Comparison of ENCODE assay signal across 23 cellular contexts in the genomic region with DNA sequence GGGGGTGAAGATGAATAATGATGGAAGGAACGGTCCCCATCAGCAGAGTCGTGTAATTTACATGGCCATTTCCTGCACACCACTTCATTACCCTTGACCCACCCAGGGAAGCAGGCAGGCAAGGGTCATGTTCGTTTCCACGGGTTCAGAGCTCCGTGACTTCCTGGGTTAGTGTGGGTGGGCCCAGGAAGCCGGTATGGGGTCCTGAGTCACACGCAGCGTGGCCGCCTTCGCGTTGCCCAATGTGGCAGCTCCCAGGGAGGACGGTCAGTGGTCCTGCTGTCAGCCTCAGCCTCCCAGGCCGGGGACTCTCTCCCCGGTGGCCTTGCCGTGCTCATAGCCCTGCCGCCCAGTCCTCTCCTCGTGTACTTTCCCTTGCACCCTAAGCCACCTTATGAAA. TPM values are rescaled to one million over a fixed set of nuclear protein-coding genes. Genes with fewer than 3 reads are reported as not detected.
"Had no signal": no experiment of that assay in that cellular context is flagged by ENCODE, and none has a peak within 500 bp of the region (broad histone marks: within the 10 kb centered on the region; RNA-seq: fewer than 3 reads in every experiment).

No MANE protein-coding gene starts in this region.

- H3K36me3 Mint-ChIP-seq: activated naive CD4-positive, alpha-beta T cell treated with anti-CD3 and anti-CD28 coated beads, Interleukin-2, amount 50 U/mL, for 72 hours; immature natural killer cell; naive thymus-derived CD8-positive, alpha-beta T cell had no signal

- H3K9me3 Mint-ChIP-seq: activated naive CD4-positive, alpha-beta T cell treated with anti-CD3 and anti-CD28 coated beads, Interleukin-2, amount 50 U/mL, for 72 hours; activated T-helper 17 cell treated with anti-CD3 and anti-CD28 coated beads, Interleukin-2, amount 50 U/mL, for 72 hours; immature natural killer cell had no signal

- H3K4me3 ChIP-seq: breast epithelium, dorsolateral prefrontal cortex, esophagus muscularis mucosa, mucosa of descending colon, psoas muscle had no signal

- H3K27ac ChIP-seq: breast epithelium, dorsolateral prefrontal cortex, esophagus muscularis mucosa, psoas muscle had no signal

- H3K27ac Mint-ChIP-seq: activated T-helper 17 cell treated with anti-CD3 and anti-CD28 coated beads, Interleukin-2, amount 50 U/mL, for 72 hours; immature natural killer cell had no signal

- H3K4me1 ChIP-seq: psoas muscle had no signal

- ATAC-seq: activated naive CD4-positive, alpha-beta T cell treated with anti-CD3 and anti-CD28 coated beads, Interleukin-2, amount 50 U/mL, for 72 hours; activated T-helper 17 cell treated with anti-CD3 and anti-CD28 coated beads, Interleukin-2, amount 50 U/mL, for 72 hours; left colon; mucosa of descending colon; naive thymus-derived CD8-positive, alpha-beta T cell; psoas muscle; sciatic nerve; stimulated activated naive CD8-positive, alpha-beta T cell treated with anti-CD3 and anti-CD28 coated beads, Interleukin-15, Interleukin-2, amounts not matched to agents 100 U/mL and 50 U/mL, for 24 hours had no signal

- DNase-seq: activated CD4-positive, alpha-beta T cell treated with anti-CD3 and anti-CD28 coated beads for 1 hour; activated CD4-positive, alpha-beta T cell treated with anti-CD3 and anti-CD28 coated beads, Interleukin-2, amount 50 U/mL, for 48 hours; anterior cingulate cortex; immature natural killer cell; left colon; mammary epithelial cell; occipital lobe; stimulated activated CD4-positive, alpha-beta T cell treated with anti-CD3 and anti-CD28 coated beads, Interleukin-12 subunit alpha, Interleukin-12 subunit beta, amount 100 ng/mL, for 4 hours; stimulated activated naive CD8-positive, alpha-beta T cell treated with anti-CD3 and anti-CD28 coated beads, Interleukin-15, Interleukin-2, amounts not matched to agents 100 U/mL and 50 U/mL, for 24 hours; T-helper 2 cell had no signal

- H3K4me1 Mint-ChIP-seq: activated T-helper 17 cell treated with anti-CD3 and anti-CD28 coated beads, Interleukin-2, amount 50 U/mL, for 72 hours had no signal

- H3K4me3 Mint-ChIP-seq: activated T-helper 17 cell treated with anti-CD3 and anti-CD28 coated beads, Interleukin-2, amount 50 U/mL, for 72 hours; immature natural killer cell; naive thymus-derived CD8-positive, alpha-beta T cell had no signal

- H3K27me3 Mint-ChIP-seq: activated T-helper 17 cell treated with anti-CD3 and anti-CD28 coated beads, Interleukin-2, amount 50 U/mL, for 72 hours had no signal

- H3K36me3 ChIP-seq: breast epithelium, esophagus muscularis mucosa had no signal

- H3K9me3 ChIP-seq: breast epithelium, esophagus muscularis mucosa, mucosa of descending colon had no signal

RNA-seq across cellular contexts. Expression of gene TERT, which starts 5.1 kb away (rescaled TPM):
- total RNA-seq: cerebellum, esophagus muscularis mucosa, fibroblast of villous mesenchyme, mammary epithelial cell, occipital lobe, psoas muscle, temporal lobe, ureter had no signal
- polyA plus RNA-seq: immature natural killer cell, mammary epithelial cell, psoas muscle had no signal
